In genomic region chr2:8542381-8543064, GRCh38 we compare ENCODE assay signal across 14 cellular contexts.
A peak's percentile ranks its signal among the peaks of the same experiment; 100 is the strongest.
DNase-seq lines count a peak whose midpoint lies in the region; ATAC-seq and TF ChIP-seq lines count a peak whose summit lies in the region.
"Had no signal": no experiment of that assay in that cellular context is flagged by ENCODE, and none has a peak within 500 bp of the region (broad histone marks: within the 10 kb centered on the region; RNA-seq: fewer than 3 reads in every experiment).

No MANE protein-coding gene starts in this region.

- TF ChIP-seq CTCF in Peyer's patch (IDR thresholded peaks at IDR 0.05) (no peak), smooth muscle cell (IDR thresholded peaks at IDR 0.05; ENCODE audit: borderline replicate concordance, insufficient read depth, poor library complexity, severe bottlenecking) (no peak)

- whole genome bisulfite sequencing in smooth muscle cell (ENCODE audit: low lambda C conversion rate) = 92% methylated on average over 5 of the region's 5 CpGs

- no peaks in the 10 kb centered on the region for H3K9me3 Mint-ChIP-seq in T-helper 2 cell treated with Interferon-gamma antibody and Interleukin-4, amounts not matched to agents 5 μg/mL and 100 μg/mL, for 36 hours
- H3K9me3 Mint-ChIP-seq in effector memory CD8-positive, alpha-beta T cell = no peaks in the 10 kb centered on the region

- H3K4me1 ChIP-seq in Peyer's patch (peaks cover 0 to 27% (median 23%) of the 10 kb centered on the region in 4 donors), smooth muscle cell (ENCODE audit: low read depth) (peaks cover 8% of the 10 kb centered on the region)

- H3K27me3 ChIP-seq in Peyer's patch = no peaks in the 10 kb centered on the region
- no peaks in the 10 kb centered on the region for H3K27me3 ChIP-seq in smooth muscle cell (ENCODE audit: low read depth)

- H3K79me2 ChIP-seq in smooth muscle cell (ENCODE audit: low read depth) = no peaks in the 10 kb centered on the region

- no peak for DNase-seq in T-helper 2 cell treated with Interferon-gamma antibody and Interleukin-4, amounts not matched to agents 5 μg/mL and 100 μg/mL, for 36 hours (ENCODE audit: low spot score)
- DNase-seq in T-helper 2 cell (no peak), Peyer's patch (peak in 1 of 3 donors; percentile 9), smooth muscle cell (lab: John Stamatoyannopoulos, UW; ENCODE audit: unreplicated experiment) (no peak), DMS114 treated with DMSO at 0.1 percent for 48 hours (lab: John Stamatoyannopoulos, UW; ENCODE audit: unreplicated experiment) (no peak), NCI-H1436 (lab: John Stamatoyannopoulos, UW) (no peak), Ammon's horn (ENCODE audit: low spot score) (no peak)
- DNase-seq in effector memory CD8-positive, alpha-beta T cell = no peak
- DNase-seq: activated gamma-delta T cell treated with Interleukin-2 at 50 U/mL for 16 hours, EL, mammary epithelial cell, NCI-H1092 treated with DMSO at 0.1 percent for 48 hours, retina had no signal

- H3K9me3 ChIP-seq in Peyer's patch (no peaks in the 10 kb centered on the region), smooth muscle cell (replicated peaks; ENCODE audit: low read depth) (no peaks in the 10 kb centered on the region)
- H3K9me3 ChIP-seq: A549 had no signal

- H3K27ac Mint-ChIP-seq in T-helper 2 cell treated with Interferon-gamma antibody and Interleukin-4, amounts not matched to agents 5 μg/mL and 100 μg/mL, for 36 hours = peak overlapping the region; percentile 97
- peak overlapping the region; percentile 97 to 98 for H3K27ac Mint-ChIP-seq in effector memory CD8-positive, alpha-beta T cell

- ATAC-seq in effector memory CD8-positive, alpha-beta T cell (replicated peaks) = no peak
- ATAC-seq: A549 had no signal

- no peaks in the 10 kb centered on the region for H4K20me1 ChIP-seq in smooth muscle cell (ENCODE audit: low read depth)

- H3K4me3 ChIP-seq in Peyer's patch (no peak overlapping the region), smooth muscle cell (no peak overlapping the region)
- H3K4me3 ChIP-seq: A549 had no signal

- H3K36me3 ChIP-seq in Peyer's patch (no peaks in the 10 kb centered on the region), smooth muscle cell (ENCODE audit: low read depth) (no peaks in the 10 kb centered on the region)

- H3K9ac ChIP-seq in smooth muscle cell (ENCODE audit: low read depth) = peak overlapping the region; percentile 22

- H2AFZ ChIP-seq in smooth muscle cell (ENCODE audit: low read depth) = no peak overlapping the region

- H3F3A ChIP-seq in smooth muscle cell (ENCODE audit: low read depth) = peaks cover 17% of the 10 kb centered on the region

- peaks cover 79% of the 10 kb centered on the region for H3K4me1 Mint-ChIP-seq in T-helper 2 cell treated with Interferon-gamma antibody and Interleukin-4, amounts not matched to agents 5 μg/mL and 100 μg/mL, for 36 hours (ENCODE audit: low read depth)
- peaks cover 68 to 81% of the 10 kb centered on the region in 2 donors for H3K4me1 Mint-ChIP-seq in effector memory CD8-positive, alpha-beta T cell (ENCODE audit: low read depth in 2 of 2)

- H3K27ac ChIP-seq in Peyer's patch (peak overlapping the region; percentile 27 to 78 (median 60)), smooth muscle cell (ENCODE audit: low read depth) (peak overlapping the region; percentile 90)
- H3K27ac ChIP-seq: A549 had no signal

- H3K36me3 Mint-ChIP-seq in T-helper 2 cell treated with Interferon-gamma antibody and Interleukin-4, amounts not matched to agents 5 μg/mL and 100 μg/mL, for 36 hours (ENCODE audit: low read depth) = peaks cover 2% of the 10 kb centered on the region
- peaks cover 17% of the 10 kb centered on the region for H3K36me3 Mint-ChIP-seq in effector memory CD8-positive, alpha-beta T cell (ENCODE audit: insufficient read depth)

- peaks cover 2% of the 10 kb centered on the region for H3K27me3 Mint-ChIP-seq in T-helper 2 cell treated with Interferon-gamma antibody and Interleukin-4, amounts not matched to agents 5 μg/mL and 100 μg/mL, for 36 hours (ENCODE audit: low read depth)
- no peaks in the 10 kb centered on the region for H3K27me3 Mint-ChIP-seq in effector memory CD8-positive, alpha-beta T cell

- H3K4me2 ChIP-seq in smooth muscle cell = peak overlapping the region; percentile 58
- H3K4me2 ChIP-seq: A549 had no signal

- TF ChIP-seq POLR2A in Peyer's patch (IDR thresholded peaks at IDR 0.05) = no peak

- peak overlapping the region; percentile 77 for H3K4me3 Mint-ChIP-seq in T-helper 2 cell treated with Interferon-gamma antibody and Interleukin-4, amounts not matched to agents 5 μg/mL and 100 μg/mL, for 36 hours
- peak overlapping the region; percentile 84 to 87 for H3K4me3 Mint-ChIP-seq in effector memory CD8-positive, alpha-beta T cell
